ENCODE assay signal across 17 cellular contexts in genomic region chr14:69698572-69698971, GRCh38.
A peak's percentile ranks its signal among the peaks of the same experiment; 100 is the strongest.
DNase-seq lines count a peak whose midpoint lies in the region; ATAC-seq and TF ChIP-seq lines count a peak whose summit lies in the region.
"Had no signal": no experiment of that assay in that cellular context is flagged by ENCODE, and none has a peak within 500 bp of the region (broad histone marks: within the 10 kb centered on the region; RNA-seq: fewer than 3 reads in every experiment).

No MANE protein-coding gene starts in this region.

- no peak overlapping the region for H2AFZ ChIP-seq in hepatocyte

- peak overlapping the region; percentile 36 for H3K27ac Mint-ChIP-seq in activated naive CD4-positive, alpha-beta T cell treated with anti-CD3 and anti-CD28 coated beads, Interleukin-2, amount 50 U/mL, for 24 hours
- H3K27ac Mint-ChIP-seq in activated naive CD4-positive, alpha-beta T cell treated with anti-CD3 and anti-CD28 coated beads, Interleukin-2, amount 50 U/mL, for 72 hours, result no peak overlapping the region
- peak overlapping the region; percentile 72 for H3K27ac Mint-ChIP-seq in T-helper 17 cell
- peak overlapping the region; percentile 60 for H3K27ac Mint-ChIP-seq in stimulated activated naive B cell treated with anti-CD40 and anti-IgM and Interleukin-4, amounts not matched to agents 10 μg/mL and 1 μg/mL and 100 μg/mL, for 72 hours

- peaks cover 17% of the 10 kb centered on the region for H3K36me3 Mint-ChIP-seq in activated naive CD4-positive, alpha-beta T cell treated with anti-CD3 and anti-CD28 coated beads, Interleukin-2, amount 50 U/mL, for 24 hours
- peaks cover 4 to 47% of the 10 kb centered on the region in 2 donors for H3K36me3 Mint-ChIP-seq in activated naive CD4-positive, alpha-beta T cell treated with anti-CD3 and anti-CD28 coated beads, Interleukin-2, amount 50 U/mL, for 72 hours
- H3K36me3 Mint-ChIP-seq in T-helper 17 cell (ENCODE audit: low read depth), result peaks cover 2% of the 10 kb centered on the region
- peaks cover 17 to 29% of the 10 kb centered on the region in 2 donors for H3K36me3 Mint-ChIP-seq in stimulated activated naive B cell treated with anti-CD40 and anti-IgM and Interleukin-4, amounts not matched to agents 10 μg/mL and 1 μg/mL and 100 μg/mL, for 72 hours

- no peaks in the 10 kb centered on the region for H3K9me3 ChIP-seq in T-helper 17 cell (ENCODE audit: control insufficient read depth, low read length, poor library complexity, severe bottlenecking)
- H3K9me3 ChIP-seq in hepatocyte (ENCODE audit: low read depth), result no peaks in the 10 kb centered on the region
- H3K9me3 ChIP-seq: heart right ventricle had no signal

- H3K4me1 Mint-ChIP-seq in activated naive CD4-positive, alpha-beta T cell treated with anti-CD3 and anti-CD28 coated beads, Interleukin-2, amount 50 U/mL, for 24 hours, result peaks cover 89% of the 10 kb centered on the region
- peaks cover 66% of the 10 kb centered on the region for H3K4me1 Mint-ChIP-seq in T-helper 17 cell
- H3K4me1 Mint-ChIP-seq in stimulated activated naive B cell treated with anti-CD40 and anti-IgM and Interleukin-4, amounts not matched to agents 10 μg/mL and 1 μg/mL and 100 μg/mL, for 72 hours, result peaks cover 79 to 99% of the 10 kb centered on the region in 2 donors

- H4K20me1 ChIP-seq in hepatocyte (ENCODE audit: insufficient read depth, poor library complexity, severe bottlenecking), result peaks cover 13% of the 10 kb centered on the region

- DNase-seq in activated naive CD4-positive, alpha-beta T cell treated with anti-CD3 and anti-CD28 coated beads, Interleukin-2, amount 50 U/mL, for 72 hours (ENCODE audit: low spot score in 2 of 2), result no peak
- DNase-seq in T-helper 17 cell, result no peak
- no peak for DNase-seq in hepatocyte (ENCODE audit: low spot score)
- no peak for DNase-seq in stimulated activated naive B cell treated with anti-CD40 and anti-IgM and Interleukin-4, amounts not matched to agents 10 μg/mL and 1 μg/mL and 100 μg/mL, for 72 hours
- no peak for DNase-seq in DMS53 treated with DMSO at 0.1 percent for 48 hours (lab: John Stamatoyannopoulos, UW; ENCODE audit: unreplicated experiment)
- DNase-seq: ACHN; activated T-cell treated with anti-CD3 and anti-CD28 coated beads, Interleukin-2, amount 50 U/mL, for 1 hour; GDM1; heart right ventricle; KBM-7; NCI-H1694 treated with DMSO at 0.1 percent for 48 hours; right cardiac atrium had no signal

- H3K79me2 ChIP-seq in hepatocyte, result peaks cover 77% of the 10 kb centered on the region

- H3K27me3 ChIP-seq in hepatocyte, result no peaks in the 10 kb centered on the region
- H3K27me3 ChIP-seq: heart right ventricle had no signal

- no peak for ATAC-seq in activated naive CD4-positive, alpha-beta T cell treated with anti-CD3 and anti-CD28 coated beads, Interleukin-2, amount 50 U/mL, for 72 hours
- ATAC-seq in T-helper 17 cell (no peak), HG03460 (IDR thresholded peaks at IDR 0.05; ENCODE audit: unreplicated experiment) (no peak), GM19463 (IDR thresholded peaks at IDR 0.05; ENCODE audit: unreplicated experiment) (no peak)
- no peak for ATAC-seq in stimulated activated naive B cell treated with anti-CD40 and anti-IgM and Interleukin-4, amounts not matched to agents 10 μg/mL and 1 μg/mL and 100 μg/mL, for 72 hours (replicated peaks)
- ATAC-seq: heart right ventricle, right cardiac atrium had no signal

- H3K4me3 Mint-ChIP-seq in activated naive CD4-positive, alpha-beta T cell treated with anti-CD3 and anti-CD28 coated beads, Interleukin-2, amount 50 U/mL, for 24 hours, result no peak overlapping the region
- no peak overlapping the region for H3K4me3 Mint-ChIP-seq in T-helper 17 cell
- no peak overlapping the region for H3K4me3 Mint-ChIP-seq in stimulated activated naive B cell treated with anti-CD40 and anti-IgM and Interleukin-4, amounts not matched to agents 10 μg/mL and 1 μg/mL and 100 μg/mL, for 72 hours
- H3K4me3 Mint-ChIP-seq: activated CD8-positive, alpha-beta T cell treated with anti-CD3 and anti-CD28 coated beads for 36 hours; CD14-positive monocyte had no signal

- TF ChIP-seq CTCF in hepatocyte (IDR thresholded peaks at IDR 0.05; ENCODE audit: poor library complexity), result no peak

- H3K36me3 ChIP-seq in hepatocyte (replicated peaks; ENCODE audit: insufficient read depth, low read depth), result no peaks in the 10 kb centered on the region

- 69% methylated on average over 3 of the region's 3 CpGs for WGBS in hepatocyte (ENCODE audit: low lambda C conversion rate, missing lambda C conversion rate)

- peaks cover 42% of the 10 kb centered on the region for H3K4me1 ChIP-seq in hepatocyte (ENCODE audit: insufficient read depth)

- peak overlapping the region; percentile 14 for H3K27ac ChIP-seq in hepatocyte

- H3K4me2 ChIP-seq in hepatocyte, result no peak overlapping the region

- no peak overlapping the region for H3K4me3 ChIP-seq in hepatocyte
- H3K4me3 ChIP-seq: heart right ventricle had no signal

- H3K27me3 Mint-ChIP-seq in activated naive CD4-positive, alpha-beta T cell treated with anti-CD3 and anti-CD28 coated beads, Interleukin-2, amount 50 U/mL, for 24 hours, result no peaks in the 10 kb centered on the region
- no peaks in the 10 kb centered on the region for H3K27me3 Mint-ChIP-seq in T-helper 17 cell
- H3K27me3 Mint-ChIP-seq in stimulated activated naive B cell treated with anti-CD40 and anti-IgM and Interleukin-4, amounts not matched to agents 10 μg/mL and 1 μg/mL and 100 μg/mL, for 72 hours, result no peaks in the 10 kb centered on the region
- H3K27me3 Mint-ChIP-seq: activated CD8-positive, alpha-beta T cell treated with anti-CD3 and anti-CD28 coated beads for 36 hours had no signal

- no peaks in the 10 kb centered on the region for H3K9me3 Mint-ChIP-seq in activated naive CD4-positive, alpha-beta T cell treated with anti-CD3 and anti-CD28 coated beads, Interleukin-2, amount 50 U/mL, for 24 hours
- H3K9me3 Mint-ChIP-seq in activated naive CD4-positive, alpha-beta T cell treated with anti-CD3 and anti-CD28 coated beads, Interleukin-2, amount 50 U/mL, for 72 hours, result no peaks in the 10 kb centered on the region
- H3K9me3 Mint-ChIP-seq in stimulated activated naive B cell treated with anti-CD40 and anti-IgM and Interleukin-4, amounts not matched to agents 10 μg/mL and 1 μg/mL and 100 μg/mL, for 72 hours, result no peaks in the 10 kb centered on the region
- H3K9me3 Mint-ChIP-seq: activated CD8-positive, alpha-beta T cell treated with anti-CD3 and anti-CD28 coated beads for 36 hours had no signal

- H3K9me2 ChIP-seq in hepatocyte (replicated peaks; ENCODE audit: insufficient read depth), result no peaks in the 10 kb centered on the region

Comparison
In these comparisons a context has a peak if more than half of its experiments do, and no peak if none do; other contexts are left out.
1. H3K27ac Mint-ChIP-seq: peak in activated naive CD4-positive, alpha-beta T cell treated with anti-CD3 and anti-CD28 coated beads, Interleukin-2, amount 50 U/mL, for 24 hours (single experiment), T-helper 17 cell (single experiment) and stimulated activated naive B cell treated with anti-CD40 and anti-IgM and Interleukin-4, amounts not matched to agents 10 μg/mL and 1 μg/mL and 100 μg/mL, for 72 hours (single experiment); none in activated naive CD4-positive, alpha-beta T cell treated with anti-CD3 and anti-CD28 coated beads, Interleukin-2, amount 50 U/mL, for 72 hours (0 of 2).